Comparison of ENCODE assay signal across 10 cellular contexts in the genomic region with DNA sequence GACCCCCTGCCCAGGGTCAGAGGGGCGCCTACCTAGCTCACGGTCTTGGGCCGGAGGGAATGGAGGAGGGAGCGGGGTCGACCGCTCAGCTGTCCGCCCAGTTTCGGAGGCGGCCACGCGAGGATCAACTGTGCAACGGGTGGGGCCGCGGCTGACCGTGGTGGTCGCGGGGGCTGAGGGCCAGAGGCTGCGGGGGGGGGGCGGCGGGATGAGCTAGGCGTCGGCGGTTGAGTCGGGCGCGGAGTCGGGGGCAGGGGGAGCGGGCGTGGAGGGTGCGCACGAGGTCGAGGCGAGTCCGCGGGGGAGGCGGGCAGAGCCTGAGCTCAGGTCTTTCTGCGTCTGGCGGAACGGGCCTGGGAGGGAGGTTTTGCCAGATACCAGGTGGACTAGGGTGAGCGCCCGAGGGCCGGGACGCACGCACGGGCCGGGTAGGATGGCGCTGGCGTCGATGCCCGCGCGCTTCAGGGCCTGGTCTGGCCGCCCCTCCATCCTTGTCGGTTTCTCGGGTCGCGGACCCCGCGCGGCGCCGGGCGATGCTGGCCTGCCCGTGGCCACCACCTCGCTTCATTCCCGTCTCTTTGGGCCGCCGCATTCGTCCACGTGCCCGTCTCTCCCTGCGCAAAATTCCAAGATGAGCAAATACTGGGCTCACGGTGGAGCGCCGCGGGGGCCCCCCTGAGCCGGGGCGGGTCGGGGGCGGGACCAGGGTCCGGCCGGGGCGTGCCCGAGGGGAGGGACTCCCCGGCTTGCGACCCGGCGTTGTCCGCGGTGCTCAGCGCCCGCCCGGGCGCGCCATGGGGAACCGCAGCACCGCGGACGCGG. TPM values are rescaled to one million over a fixed set of nuclear protein-coding genes. Genes with fewer than 3 reads are reported as not detected.
A peak's percentile ranks its signal among the peaks of the same experiment; 100 is the strongest.
DNase-seq lines count a peak whose midpoint lies in the region; ATAC-seq, FAIRE-seq and TF ChIP-seq lines count a peak whose summit lies in the region.
"Had no signal": no experiment of that assay in that cellular context is flagged by ENCODE, and none has a peak within 500 bp of the region (broad histone marks: within the 10 kb centered on the region; RNA-seq: fewer than 3 reads in every experiment).

A gene (plus strand): TSS at position 759 of the 822 bp plus-strand sequence. CDS start 36 bp downstream, at position 795.

- no peaks in the 10 kb centered on the region for H3K9me3 Mint-ChIP-seq in mesothelial cell of epicardium

- peaks cover 5% of the 10 kb centered on the region for H3K36me3 Mint-ChIP-seq in mesothelial cell of epicardium

- peaks cover 16% of the 10 kb centered on the region for H3K4me1 Mint-ChIP-seq in mesothelial cell of epicardium

- H2AFZ ChIP-seq in endothelial cell of umbilical vein (ENCODE audit: low read depth, low read length): no peak within 1 kb of the TSS

- no peak within 1 kb of the TSS for H3K4me3 ChIP-seq in endothelial cell of umbilical vein (replicated peaks in 1 of 3; ENCODE audit: insufficient read depth in 1 of 3, low read depth in 1 of 3, low read length in 3 of 3)
- H3K4me3 ChIP-seq in aorta (ENCODE audit: low read length in 2 of 2): peak within 1 kb of the TSS in 1 of 2 donors; percentile 1
- H3K4me3 ChIP-seq: lung had no signal

- peaks cover 27 to 45% of the 10 kb centered on the region in 2 experiments for H3K27me3 ChIP-seq in endothelial cell of umbilical vein (ENCODE audit: control insufficient read depth in 2 of 2, insufficient read depth in 2 of 2, low read length in 2 of 2)
- H3K27me3 ChIP-seq in aorta (ENCODE audit: control insufficient read depth in 1 of 2, insufficient read depth in 2 of 2, low read length in 1 of 2): no peaks in the 10 kb centered on the region

- peak within 1 kb of the TSS; percentile 58 for H3K4me3 Mint-ChIP-seq in mesothelial cell of epicardium

- no TSS peak for BruUV-seq in endothelial cell of umbilical vein (replicated peaks; lab: Mats Ljungman, UMichigan)

- POLR2A ChIA-PET in endothelial cell of umbilical vein (lab: Charles Lee): no interaction called here

- H3K79me2 ChIP-seq in endothelial cell of umbilical vein (ENCODE audit: control insufficient read depth, insufficient read depth, low read length): no peaks in the 10 kb centered on the region

- H3K36me3 ChIP-seq in endothelial cell of umbilical vein (ENCODE audit: control insufficient read depth in 2 of 2, extremely low read depth in 1 of 2, insufficient read depth in 2 of 2, low read length in 2 of 2): no peaks in the 10 kb centered on the region
- H3K36me3 ChIP-seq in aorta (ENCODE audit: control insufficient read depth in 1 of 2, insufficient read depth in 2 of 2, low read length in 1 of 2): no peaks in the 10 kb centered on the region

- TF ChIP-seq CTCF in endothelial cell of umbilical vein (IDR thresholded peaks at IDR 0.05; ENCODE audit: extremely low read depth in 1 of 2, insufficient read depth in 1 of 2, low read depth in 1 of 2, low read length in 2 of 2) (no peak), mesothelial cell of epicardium (IDR thresholded peaks at IDR 0.05; ENCODE audit: unreplicated experiment) (no peak)

- CTCF ChIA-PET in endothelial cell of umbilical vein (lab: Charles Lee): interaction anchor here (0.8 kb wide), 1 partner anchor 28 kb away, joined by 3 read pairs; no protein-coding TSS in a partner anchor

- no peak within 1 kb of the TSS for H3K9ac ChIP-seq in endothelial cell of umbilical vein (replicated peaks; ENCODE audit: extremely low read depth, insufficient read depth, low read length)

- no peak within 1 kb of the TSS for H3K27ac ChIP-seq in endothelial cell of umbilical vein (ENCODE audit: insufficient read depth, low read depth, low read length)
- no peak within 1 kb of the TSS for H3K27ac ChIP-seq in aorta (ENCODE audit: low read depth in 1 of 2, low read length in 2 of 2)

- ATAC-seq in Right ventricle myocardium superior (ENCODE audit: poor library complexity): peak; percentile 57
- peak; percentile 50 for ATAC-seq in aorta (ENCODE audit: low FRiP score)
- ATAC-seq in HG02763 (IDR thresholded peaks at IDR 0.05; ENCODE audit: unreplicated experiment): no peak

- H3K9me3 ChIP-seq in endothelial cell of umbilical vein (replicated peaks; ENCODE audit: control insufficient read depth, insufficient read depth, low read length) (no peaks in the 10 kb centered on the region), aorta (ENCODE audit: control insufficient read depth, low read length) (no peaks in the 10 kb centered on the region)

- WGBS in aorta, 2 donors: 18 to 21% methylated on average over 70 to 100 of the region's 100 CpGs

- H3K27ac Mint-ChIP-seq in mesothelial cell of epicardium: peak within 1 kb of the TSS; percentile 8

- peaks cover 4% of the 10 kb centered on the region for H3K4me1 ChIP-seq in endothelial cell of umbilical vein (ENCODE audit: control insufficient read depth, extremely low read depth, insufficient read depth, low read length)
- no peaks in the 10 kb centered on the region for H3K4me1 ChIP-seq in aorta (ENCODE audit: control insufficient read depth in 1 of 2, insufficient read depth in 2 of 2, low read length in 2 of 2)

- FAIRE-seq in endothelial cell of umbilical vein (lab: Jason Lieb, UNC): no peak

- no peak for TF ChIP-seq POLR2A in endothelial cell of umbilical vein (IDR thresholded peaks at IDR 0.05; ENCODE audit: low read depth, low read length)

- intact Hi-C loops in Right ventricle myocardium superior (cut with DNase I): no loop called here
- intact Hi-C loops in cardiac septum (cut with DNase I): no loop called here
- intact Hi-C loops in endothelial cell of umbilical vein (cut with micrococcal nuclease): no loop called here
- intact Hi-C loops in aorta (cut with DNase I): no loop called here

- no peaks in the 10 kb centered on the region for H3K9me1 ChIP-seq in endothelial cell of umbilical vein (replicated peaks; ENCODE audit: control insufficient read depth, extremely low read depth, insufficient read depth, low read length)

- H3K4me2 ChIP-seq in endothelial cell of umbilical vein (ENCODE audit: insufficient read depth, low read length): no peak within 1 kb of the TSS

- H3K27me3 Mint-ChIP-seq in mesothelial cell of epicardium (ENCODE audit: low read depth): peaks cover 55% of the 10 kb centered on the region

- DNase-seq in Right ventricle myocardium superior (no peak), cardiac septum (ENCODE audit: low spot score) (no peak), endothelial cell of umbilical vein (ENCODE audit: low read depth, low spot score) (no peak), mesothelial cell of epicardium (ENCODE audit: low spot score in 2 of 2, unreplicated experiment in 2 of 2) (no peak), aorta (peak in 1 of 2 donors; percentile 77), hippocampal formation (lab: John Stamatoyannopoulos, UW) (no peak), NCI-H2171 treated with DMSO at 0.1 percent for 48 hours (lab: John Stamatoyannopoulos, UW) (no peak)
- DNase-seq: COR-L47 had no signal

- H4K20me1 ChIP-seq in endothelial cell of umbilical vein (replicated peaks; ENCODE audit: control insufficient read depth, extremely low read depth, insufficient read depth, low read length): no peaks in the 10 kb centered on the region

- dilution Hi-C loops in endothelial cell of umbilical vein (cut with MboI; ENCODE audit: extremely low pct_ligation_motif_present, low sequenced_read_pairs): no loop called here

TF ChIP-seq in endothelial cell of umbilical vein, 7 proteins besides CTCF, POLR2A, EP300 and RAD21:
- TF ChIP-seq EZH2 (IDR thresholded peaks at IDR 0.05; ENCODE audit: borderline replicate concordance, low read depth, low read length, severe bottlenecking) (peak; percentile 26), MYC (IDR thresholded peaks at IDR 0.05; ENCODE audit: low read depth, low read length) (no peak)

RNA-seq across cellular contexts. Expression of the gene that starts here (rescaled TPM):
- not detected for total RNA-seq in Right ventricle myocardium superior
- total RNA-seq in cardiac septum: 0.81 TPM
- 0.24 TPM in 1 of 2 replicates, not detected in the other for total RNA-seq in endothelial cell of umbilical vein
- polyA plus RNA-seq in endothelial cell of umbilical vein: not detected in 2 replicates
- polyA plus RNA-seq in endothelial cell of umbilical vein (2011; cell fraction: cytosol; rRNA removed): not detected in 2 replicates
- not detected in 2 replicates for polyA plus RNA-seq in endothelial cell of umbilical vein (2011; cell fraction: nucleus; rRNA removed)
- not detected in 2 replicates for polyA plus RNA-seq in endothelial cell of umbilical vein (2012)
- 0.40 TPM in 1 of 2 replicates, not detected in the other for polyA minus RNA-seq in endothelial cell of umbilical vein
- polyA minus RNA-seq in endothelial cell of umbilical vein (2011; cell fraction: cytosol; rRNA and poly(A)+ RNA removed): not detected
- polyA minus RNA-seq in endothelial cell of umbilical vein (2011; cell fraction: nucleus; rRNA and poly(A)+ RNA removed): not detected in 2 replicates
- 2.1 to 3.1 TPM (median 2.5 TPM) in 3 replicates for total RNA-seq in mesothelial cell of epicardium
- 1 to 10 TPM; 1.3 to 2.1 TPM for total RNA-seq in aorta
- 1 to 10 TPM in 1 of 2 donors, not detected in 1; 3.4 TPM for polyA plus RNA-seq in aorta

Comparison
In these comparisons a context has a peak if more than half of its experiments do, and no peak if none do; other contexts are left out.
1. Peak in ATAC-seq in Right ventricle myocardium superior; RNA of the gene not detected or under 1 TPM.